In the genomic region with DNA sequence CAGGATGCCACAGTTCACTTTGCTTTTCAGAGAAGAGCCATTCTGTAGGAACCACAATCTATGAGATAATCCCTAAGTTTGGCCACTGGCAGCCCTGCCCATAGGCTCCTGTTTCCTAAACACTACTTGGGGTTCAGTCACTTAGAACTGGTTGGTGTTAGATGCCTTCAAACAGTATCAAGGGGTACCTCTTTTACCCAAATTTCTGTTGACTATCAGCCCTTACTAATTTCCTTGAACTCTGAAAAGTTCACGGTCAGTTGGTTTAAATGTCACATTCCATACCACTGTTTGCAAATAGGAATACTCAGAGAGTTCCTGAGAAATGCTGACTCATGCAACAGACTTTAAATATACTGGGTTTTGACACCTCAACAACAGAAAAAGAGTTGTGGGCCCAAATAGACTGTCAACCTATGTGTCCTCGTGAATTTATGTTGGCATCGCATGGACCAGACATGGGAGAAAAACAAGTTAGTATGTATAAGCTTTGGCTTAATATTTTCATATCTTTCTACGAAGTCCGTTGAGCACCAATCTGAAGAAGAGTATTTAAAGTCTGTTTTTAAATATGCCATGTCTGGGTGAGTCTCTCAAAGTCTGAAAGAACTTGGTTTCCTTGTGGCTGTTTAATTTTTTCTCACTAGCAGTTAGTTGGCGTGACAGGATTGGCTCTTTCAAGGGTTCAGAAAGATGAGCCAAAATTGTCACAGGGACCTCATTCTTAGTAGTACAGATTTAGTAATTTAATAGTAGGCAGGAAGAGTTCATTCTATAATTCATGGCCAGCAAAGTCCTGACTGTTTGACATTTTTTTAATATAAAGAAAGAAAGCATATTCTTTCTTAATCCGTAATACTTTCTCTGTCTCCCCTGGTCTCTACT, we compare ENCODE assay signal across 13 cellular contexts. TPM values are rescaled to one million over a fixed set of nuclear protein-coding genes. Genes with fewer than 3 reads are reported as not detected.
DNase-seq lines count a peak whose midpoint lies in the region; ATAC-seq and TF ChIP-seq lines count a peak whose summit lies in the region.
"Had no signal": no experiment of that assay in that cellular context is flagged by ENCODE, and none has a peak within 500 bp of the region (broad histone marks: within the 10 kb centered on the region; RNA-seq: fewer than 3 reads in every experiment).

No MANE protein-coding gene starts in this region.

- H3K27me3 ChIP-seq in AG04450 (ENCODE audit: control insufficient read depth, insufficient read depth, low read length) (no peaks in the 10 kb centered on the region), esophagus squamous epithelium (no peaks in the 10 kb centered on the region)
- H3K27me3 ChIP-seq: BLaER1 treated with 17β-estradiol and CSF1 and Interleukin-3, amounts not matched to agents 10 nM and 100 nM had no signal

- ATAC-seq in GM21423 (IDR thresholded peaks at IDR 0.05; ENCODE audit: unreplicated experiment): no peak
- no peak for ATAC-seq in GM19328 (IDR thresholded peaks at IDR 0.05; ENCODE audit: unreplicated experiment)

- peaks cover 0 to 16% (median 0%) of the 10 kb centered on the region in 3 donors for H3K36me3 ChIP-seq in esophagus squamous epithelium
- H3K36me3 ChIP-seq: thoracic aorta had no signal

- DNase-seq in AG04450 (ENCODE audit: low read depth, low spot score) (no peak), M059J (ENCODE audit: low read depth) (peak; percentile 81), chondrocyte (ENCODE audit: low spot score) (no peak), medulla oblongata (ENCODE audit: extremely low spot score) (peak; percentile 63), esophagus squamous epithelium (lab: John Stamatoyannopoulos, UW) (no peak)
- DNase-seq in activated naive CD4-positive, alpha-beta T cell treated with anti-CD3 and anti-CD28 coated beads, Interleukin-2, amount 10 ng/mL, durations not matched to agents 7 days and 5 days: no peak
- DNase-seq: activated CD8-positive, alpha-beta memory T cell treated with anti-CD3 and anti-CD28 coated beads, Interleukin-2, amount 50 U/mL, for 48 hours had no signal

- H3K4me1 Mint-ChIP-seq in chondrocyte (ENCODE audit: low read depth): peaks cover 23% of the 10 kb centered on the region
- no peaks in the 10 kb centered on the region for H3K4me1 Mint-ChIP-seq in activated naive CD4-positive, alpha-beta T cell treated with anti-CD3 and anti-CD28 coated beads, Interleukin-2, amount 10 ng/mL, durations not matched to agents 7 days and 5 days
- H3K4me1 Mint-ChIP-seq: central memory CD8-positive, alpha-beta T cell; IgD-negative memory B cell had no signal

- peak overlapping the region; percentile 2 for H3K27ac Mint-ChIP-seq in chondrocyte (ENCODE audit: unreplicated experiment)
- no peak overlapping the region for H3K27ac Mint-ChIP-seq in activated naive CD4-positive, alpha-beta T cell treated with anti-CD3 and anti-CD28 coated beads, Interleukin-2, amount 10 ng/mL, durations not matched to agents 7 days and 5 days
- H3K27ac Mint-ChIP-seq: IgD-negative memory B cell had no signal

- CTCF ChIA-PET in AG04450 (lab: Charles Lee): interaction anchor here (1.0 kb wide), 1 partner anchor 49 kb away, joined by 3 read pairs; no protein-coding TSS in a partner anchor
- CTCF ChIA-PET in activated naive CD4-positive, alpha-beta T cell treated with anti-CD3 and anti-CD28 coated beads, Interleukin-2, amount 10 ng/mL, durations not matched to agents 7 days and 5 days (lab: Charles Lee): no interaction called here

- H3K36me3 Mint-ChIP-seq in chondrocyte (ENCODE audit: low read depth): peaks cover 8% of the 10 kb centered on the region
- H3K36me3 Mint-ChIP-seq in activated naive CD4-positive, alpha-beta T cell treated with anti-CD3 and anti-CD28 coated beads, Interleukin-2, amount 10 ng/mL, durations not matched to agents 7 days and 5 days: peaks cover 25% of the 10 kb centered on the region
- H3K36me3 Mint-ChIP-seq: IgD-negative memory B cell had no signal

- H3K4me3 ChIP-seq in AG04450 (ENCODE audit: low read depth, low read length) (no peak overlapping the region), esophagus squamous epithelium (no peak overlapping the region)
- H3K4me3 ChIP-seq: BLaER1 treated with 17β-estradiol and CSF1 and Interleukin-3, amounts not matched to agents 10 nM and 100 nM; thoracic aorta had no signal

- WGBS in esophagus squamous epithelium, 2 donors: 81 to 84% methylated on average over 7 of the region's 7 CpGs

- TF ChIP-seq CTCF in AG04450 (IDR thresholded peaks at IDR 0.05; ENCODE audit: low read depth, low read length) (no peak), chondrocyte (IDR thresholded peaks at IDR 0.05) (no peak), esophagus squamous epithelium (IDR thresholded peaks at IDR 0.05) (no peak)

- H3K4me1 ChIP-seq in esophagus squamous epithelium: peaks cover 0 to 16% (median 1%) of the 10 kb centered on the region in 3 donors

- POLR2A ChIA-PET in AG04450 (lab: Yijun Ruan, JAX): no interaction called here

- no peak for TF ChIP-seq POLR2A in esophagus squamous epithelium (IDR thresholded peaks at IDR 0.05)

- no peaks in the 10 kb centered on the region for H3K27me3 Mint-ChIP-seq in chondrocyte (ENCODE audit: low read depth)
- no peaks in the 10 kb centered on the region for H3K27me3 Mint-ChIP-seq in activated naive CD4-positive, alpha-beta T cell treated with anti-CD3 and anti-CD28 coated beads, Interleukin-2, amount 10 ng/mL, durations not matched to agents 7 days and 5 days
- H3K27me3 Mint-ChIP-seq: central memory CD8-positive, alpha-beta T cell; IgD-negative memory B cell had no signal

- no peaks in the 10 kb centered on the region for H3K9me3 Mint-ChIP-seq in chondrocyte (ENCODE audit: low read depth)
- H3K9me3 Mint-ChIP-seq in activated naive CD4-positive, alpha-beta T cell treated with anti-CD3 and anti-CD28 coated beads, Interleukin-2, amount 10 ng/mL, durations not matched to agents 7 days and 5 days: no peaks in the 10 kb centered on the region
- H3K9me3 Mint-ChIP-seq: central memory CD8-positive, alpha-beta T cell; IgD-negative memory B cell had no signal

- intact Hi-C loops in esophagus squamous epithelium (cut with DNase I): no loop called here

- H3K9me3 ChIP-seq in AG04450 (ENCODE audit: control insufficient read depth, insufficient read depth, low read length): no peaks in the 10 kb centered on the region
- H3K9me3 ChIP-seq in esophagus squamous epithelium: no peaks in the 10 kb centered on the region
- H3K9me3 ChIP-seq: BLaER1 treated with 17β-estradiol and CSF1 and Interleukin-3, amounts not matched to agents 10 nM and 100 nM; thoracic aorta had no signal

- H3K27ac ChIP-seq in AG04450 (ENCODE audit: low read depth, low read length) (peak overlapping the region; percentile 47), esophagus squamous epithelium (no peak overlapping the region)
- H3K27ac ChIP-seq: thoracic aorta had no signal

- no peak overlapping the region for H3K4me3 Mint-ChIP-seq in chondrocyte (ENCODE audit: unreplicated experiment)
- H3K4me3 Mint-ChIP-seq in activated naive CD4-positive, alpha-beta T cell treated with anti-CD3 and anti-CD28 coated beads, Interleukin-2, amount 10 ng/mL, durations not matched to agents 7 days and 5 days: no peak overlapping the region
- H3K4me3 Mint-ChIP-seq: central memory CD8-positive, alpha-beta T cell; IgD-negative memory B cell had no signal

RNA-seq across cellular contexts. Expression of a gene that starts 56.5 kb away (rescaled TPM):
- polyA plus RNA-seq in AG04450 (2011; rRNA removed): 15.5 and 23.3 TPM in 2 replicates
- 13.9 and 18.6 TPM in 2 replicates for polyA minus RNA-seq in AG04450 (2011; rRNA and poly(A)+ RNA removed)
- total RNA-seq in M059J (2014; rRNA removed; shearing (Covaris generic)): 4.5 and 6.9 TPM in 2 replicates
- total RNA-seq in chondrocyte (17.9 to 30.0 TPM (median 19.3 TPM) in 3 replicates), esophagus squamous epithelium (10 to 100 TPM in 3 of 4 donors, 1 to 10 TPM in 1; 7.9 to 25.3 (median 18.8) TPM)

Comparison
In these comparisons a context has a peak if more than half of its experiments do, and no peak if none do; other contexts are left out.
1. DNase-seq: peak in M059J (single experiment) and medulla oblongata (single experiment); none in AG04450 (single experiment), chondrocyte (single experiment), activated naive CD4-positive, alpha-beta T cell treated with anti-CD3 and anti-CD28 coated beads, Interleukin-2, amount 10 ng/mL, durations not matched to agents 7 days and 5 days (single experiment) and esophagus squamous epithelium (single experiment).